ENCODE assay signal across 6 cellular contexts in genomic region chr19:799076-799881, GRCh38. TPM values are rescaled to one million over a fixed set of nuclear protein-coding genes. Genes with fewer than 3 reads are reported as not detected.
DNase-seq lines count a peak whose midpoint lies in the region; ATAC-seq and TF ChIP-seq lines count a peak whose summit lies in the region.

No MANE protein-coding gene starts in this region.

- H3K36me3 ChIP-seq in thymus (ENCODE audit: control insufficient read depth, insufficient read depth): peaks cover 46% of the 10 kb centered on the region

- 36% methylated on average over 28 of the region's 28 CpGs for WGBS in thymus

- POLR2A ChIA-PET in GM10248 (lab: Yijun Ruan, JAX): interaction anchor here (0.7 to 3.3 kb wide), 3 partner anchors 11 to 79 kb away, joined by 3 to 14 read pairs (median 3); no protein-coding TSS in a partner anchor

- TF ChIP-seq CTCF in fibroblast of the aortic adventitia (IDR thresholded peaks at IDR 0.05; ENCODE audit: insufficient read depth, low read length) (peak; percentile 43), GM10248 (IDR thresholded peaks at IDR 0.05; ENCODE audit: control extremely low read depth, extremely low read depth, low read depth, missing control alignments) (no peak)

- H3K27ac ChIP-seq in thymus (ENCODE audit: low read depth): no peak overlapping the region

- ATAC-seq in GM19463 (IDR thresholded peaks at IDR 0.05; ENCODE audit: unreplicated experiment): no peak

- DNase-seq in DMS79 treated with DMSO at 0.1 percent for 48 hours (lab: John Stamatoyannopoulos, UW) (peak; percentile 45), RKO (ENCODE audit: low spot score) (peak; percentile 50), fibroblast of the aortic adventitia (ENCODE audit: low read depth) (peak; percentile 65), GM10248 (ENCODE audit: extremely low spot score) (no peak)

- H3K27me3 ChIP-seq in thymus (ENCODE audit: control insufficient read depth, insufficient read depth): no peaks in the 10 kb centered on the region

- no peaks in the 10 kb centered on the region for H3K9me3 ChIP-seq in thymus (ENCODE audit: control insufficient read depth)

- peaks cover 14% of the 10 kb centered on the region for H3K4me1 ChIP-seq in thymus (ENCODE audit: control insufficient read depth, insufficient read depth, low read length)

- peak overlapping the region; percentile 83 for H3K4me3 ChIP-seq in fibroblast of the aortic adventitia (ENCODE audit: low read depth, low read length)
- peak overlapping the region; percentile 97 for H3K4me3 ChIP-seq in thymus (ENCODE audit: low read length)

- CTCF ChIA-PET in GM10248 (lab: Yijun Ruan, JAX): no interaction called here

RNA-seq across cellular contexts. Expression of gene PTBP1, which starts 2.0 kb away (rescaled TPM):
- total RNA-seq in fibroblast of the aortic adventitia (ENCODE audit: low replicate concordance): 30.9 and 121 TPM in 2 replicates
- 129 TPM for polyA plus RNA-seq in thymus

RNA-seq across cellular contexts. Expression of gene PLPPR3, which starts 22.5 kb away (rescaled TPM):
- total RNA-seq in fibroblast of the aortic adventitia (ENCODE audit: low replicate concordance): 0.18 and 0.33 TPM in 2 replicates
- 0.16 TPM for polyA plus RNA-seq in thymus

RNA-seq across cellular contexts. Expression of gene AZU1, which starts 28.4 kb away (rescaled TPM):
- not detected in 2 replicates for total RNA-seq in fibroblast of the aortic adventitia (ENCODE audit: low replicate concordance)
- polyA plus RNA-seq in thymus: 5.7 TPM

RNA-seq across cellular contexts. Expression of gene PRTN3, which starts 41.5 kb away (rescaled TPM):
- not detected in 2 replicates for total RNA-seq in fibroblast of the aortic adventitia (ENCODE audit: low replicate concordance)
- 15.4 TPM for polyA plus RNA-seq in thymus

RNA-seq across cellular contexts. Expression of gene MISP, which starts 48.4 kb away (rescaled TPM):
- total RNA-seq in fibroblast of the aortic adventitia (ENCODE audit: low replicate concordance): 0.09 TPM in 1 of 2 replicates, not detected in the other
- 2.4 TPM for polyA plus RNA-seq in thymus
